In the genomic region with DNA sequence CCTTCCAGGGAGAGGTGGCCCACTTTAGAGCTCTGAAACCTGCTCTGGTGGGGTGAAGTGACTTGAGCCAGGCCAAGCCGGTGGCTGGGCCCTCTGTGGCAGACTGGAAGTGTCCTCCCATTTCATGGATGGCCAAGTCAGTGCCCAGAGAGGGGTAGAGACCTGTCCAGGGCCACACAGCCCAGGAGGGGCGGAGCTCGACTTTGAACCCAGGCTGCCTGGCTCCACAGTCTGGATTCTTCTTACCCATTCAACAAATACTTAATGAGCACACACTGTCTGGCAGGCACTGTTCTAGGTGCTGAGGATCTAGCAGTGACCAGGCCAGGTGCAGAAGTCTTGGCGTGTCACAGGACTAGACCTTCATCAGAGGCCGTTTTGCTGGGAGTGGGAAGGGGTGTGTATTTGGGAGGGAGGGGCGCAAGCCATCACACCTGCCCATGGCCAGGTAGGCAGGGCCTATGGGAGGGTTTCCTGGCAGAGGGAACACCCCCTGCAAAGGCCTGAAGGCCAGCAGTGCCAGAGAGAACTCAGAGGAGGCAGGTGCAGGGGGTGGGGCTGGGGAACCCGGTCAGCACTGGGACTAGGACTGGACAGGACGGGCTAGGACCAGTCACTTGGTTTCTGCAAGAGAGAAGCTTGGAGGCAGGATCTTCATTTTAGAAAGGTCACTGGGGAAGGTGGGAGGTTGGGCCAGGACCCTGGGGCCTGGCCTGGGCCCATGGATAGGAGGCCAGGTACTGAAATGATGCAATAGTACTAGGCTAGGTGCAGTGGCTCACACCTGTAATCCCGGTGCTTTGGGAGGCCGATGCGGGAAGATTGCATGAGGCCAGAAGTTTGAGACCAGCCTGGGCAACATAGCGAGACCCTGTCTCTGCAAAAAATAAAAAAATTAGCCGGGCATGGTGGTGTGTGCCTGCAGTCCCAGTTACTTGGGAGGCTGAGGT, we compare ENCODE assay signal across 1 cellular context.
TF ChIP-seq lines count a peak whose summit lies in the region.

No MANE protein-coding gene starts in this region.

TF ChIP-seq in WTC11, 78 proteins besides CTCF, POLR2A, EP300 and RAD21 (continued from another document):
- TF ChIP-seq, protein P1, sequence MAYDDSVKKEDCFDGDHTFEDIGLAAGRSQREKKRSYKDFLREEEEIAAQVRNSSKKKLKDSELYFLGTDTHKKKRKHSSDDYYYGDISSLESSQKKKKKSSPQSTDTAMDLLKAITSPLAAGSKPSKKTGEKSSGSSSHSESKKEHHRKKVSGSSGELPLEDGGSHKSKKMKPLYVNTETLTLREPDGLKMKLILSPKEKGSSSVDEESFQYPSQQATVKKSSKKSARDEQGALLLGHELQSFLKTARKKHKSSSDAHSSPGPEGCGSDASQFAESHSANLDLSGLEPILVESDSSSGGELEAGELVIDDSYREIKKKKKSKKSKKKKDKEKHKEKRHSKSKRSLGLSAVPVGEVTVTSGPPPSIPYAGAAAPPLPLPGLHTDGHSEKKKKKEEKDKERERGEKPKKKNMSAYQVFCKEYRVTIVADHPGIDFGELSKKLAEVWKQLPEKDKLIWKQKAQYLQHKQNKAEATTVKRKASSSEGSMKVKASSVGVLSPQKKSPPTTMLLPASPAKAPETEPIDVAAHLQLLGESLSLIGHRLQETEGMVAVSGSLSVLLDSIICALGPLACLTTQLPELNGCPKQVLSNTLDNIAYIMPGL (CRISPR knock-in tag; IDR thresholded peaks at IDR 0.05): no peak
- TF ChIP-seq NR3C1 (CRISPR knock-in tag; conservative IDR thresholded peaks at IDR 0.05; ENCODE audit: low read depth) (no peak), ZNF232 (CRISPR knock-in tag; IDR thresholded peaks at IDR 0.05) (no peak)
